17 cellular contexts compared by ENCODE assay signal in the genomic region with DNA sequence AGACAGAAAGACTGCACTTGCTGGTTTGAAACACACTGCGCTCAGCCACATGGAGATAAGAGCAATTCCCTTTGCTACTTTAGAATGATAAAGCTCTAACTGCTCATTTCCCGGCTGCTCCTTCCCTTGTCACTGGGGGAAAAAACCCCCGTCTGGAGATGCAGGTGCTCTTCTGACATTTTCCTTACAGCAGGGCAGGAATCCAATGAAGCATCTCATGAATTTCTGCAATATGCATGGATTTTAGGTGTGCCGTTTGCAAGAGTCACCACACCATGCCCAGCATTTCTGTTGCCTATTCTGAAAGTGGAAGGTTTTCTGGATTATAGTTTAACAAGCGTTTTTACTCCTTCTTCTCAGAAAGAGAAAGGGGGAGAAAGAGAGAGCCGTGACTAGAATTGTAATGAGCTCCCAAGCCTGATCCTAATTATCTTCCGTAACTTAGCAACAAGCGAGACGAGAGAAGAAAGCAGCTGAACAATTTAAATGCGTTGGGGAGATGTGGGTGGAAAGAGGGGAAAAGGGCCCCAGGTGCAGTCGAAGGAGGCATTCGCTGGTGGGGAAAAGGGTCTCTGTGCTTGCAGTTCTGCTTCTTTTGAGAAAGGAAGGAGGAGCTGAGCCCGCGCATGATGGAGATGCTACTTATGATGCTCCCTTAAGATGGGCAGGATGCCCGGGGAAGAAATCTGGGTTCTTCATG.
A peak's percentile ranks its signal among the peaks of the same experiment; 100 is the strongest.
DNase-seq lines count a peak whose midpoint lies in the region; ATAC-seq and TF ChIP-seq lines count a peak whose summit lies in the region.
"Had no signal": no experiment of that assay in that cellular context is flagged by ENCODE, and none has a peak within 500 bp of the region (broad histone marks: within the 10 kb centered on the region; RNA-seq: fewer than 3 reads in every experiment).

No MANE protein-coding gene starts in this region.

- H3K36me3 Mint-ChIP-seq in neural crest cell (ENCODE audit: low read depth) (no peaks in the 10 kb centered on the region), chondrocyte (ENCODE audit: low read depth) (peaks cover 1% of the 10 kb centered on the region)
- H3K36me3 Mint-ChIP-seq: activated naive CD4-positive, alpha-beta T cell treated with anti-CD3 and anti-CD28 coated beads, Interleukin-2, amount 50 U/mL, for 72 hours; natural killer cell treated with Interleukin-12 subunit alpha and Interleukin-12 subunit beta and Interleukin-15 and Interleukin-18, amount 100 ng/mL, for 72 hours had no signal

- H3K4me3 Mint-ChIP-seq in neural crest cell (peak overlapping the region; percentile 56), chondrocyte (ENCODE audit: unreplicated experiment) (no peak overlapping the region)
- H3K4me3 Mint-ChIP-seq: natural killer cell treated with Interleukin-12 subunit alpha and Interleukin-12 subunit beta and Interleukin-15 and Interleukin-18, amount 100 ng/mL, for 72 hours had no signal

- no peak overlapping the region for H3K9ac ChIP-seq in endocrine pancreas (ENCODE audit: control insufficient read depth, insufficient read depth, low read length)

- no peak overlapping the region for H3K27ac ChIP-seq in effector memory CD4-positive, alpha-beta T cell (ENCODE audit: insufficient read depth, low read length, poor library complexity, severe bottlenecking)
- H3K27ac ChIP-seq: heart right ventricle had no signal

- H3K27me3 ChIP-seq in endocrine pancreas (ENCODE audit: control insufficient read depth, insufficient read depth, low read length) = no peaks in the 10 kb centered on the region
- H3K27me3 ChIP-seq in effector memory CD4-positive, alpha-beta T cell (replicated peaks; ENCODE audit: control insufficient read depth, insufficient read depth, low read length, poor library complexity, severe bottlenecking) = no peaks in the 10 kb centered on the region
- H3K27me3 ChIP-seq: heart right ventricle had no signal

- H3K4me1 Mint-ChIP-seq in neural crest cell (peaks cover 83% of the 10 kb centered on the region), chondrocyte (ENCODE audit: low read depth) (peaks cover 9% of the 10 kb centered on the region)

- DNase-seq in DMS 273 (lab: John Stamatoyannopoulos, UW; ENCODE audit: unreplicated experiment) = peak; percentile 65
- DNase-seq in NCI-H2227 (lab: John Stamatoyannopoulos, UW; ENCODE audit: unreplicated experiment) = peak; percentile 87
- DNase-seq in neural crest cell (ENCODE audit: low read depth, low spot score) = peak; percentile 28
- no peak for DNase-seq in chondrocyte (ENCODE audit: low spot score)
- DNase-seq in mesenteric fat pad (ENCODE audit: low spot score) = no peak
- no peak for DNase-seq in effector memory CD4-positive, alpha-beta T cell
- DNase-seq: activated CD8-positive, alpha-beta memory T cell treated with anti-CD3 and anti-CD28 coated beads, Interleukin-2, amount 50 U/mL, for 4 hours; Caco-2; central memory CD4-positive, alpha-beta T cell; heart right ventricle; left ventricle myocardium superior; NCI-H2171; small intestine had no signal

- no peaks in the 10 kb centered on the region for H3K9me3 ChIP-seq in endocrine pancreas (ENCODE audit: control insufficient read depth, low read length)
- no peaks in the 10 kb centered on the region for H3K9me3 ChIP-seq in effector memory CD4-positive, alpha-beta T cell (ENCODE audit: control insufficient read depth, low read length)
- H3K9me3 ChIP-seq: Caco-2, heart right ventricle had no signal

- ATAC-seq in HG02763 (IDR thresholded peaks at IDR 0.05; ENCODE audit: unreplicated experiment) = no peak
- ATAC-seq: activated naive CD4-positive, alpha-beta T cell treated with anti-CD3 and anti-CD28 coated beads, Interleukin-2, amount 50 U/mL, for 72 hours; heart right ventricle; left ventricle myocardium superior; natural killer cell treated with Interleukin-12 subunit alpha and Interleukin-12 subunit beta and Interleukin-15 and Interleukin-18, amount 100 ng/mL, for 72 hours had no signal

- H3K27me3 Mint-ChIP-seq in neural crest cell (ENCODE audit: low read depth) (no peaks in the 10 kb centered on the region), chondrocyte (ENCODE audit: low read depth) (peaks cover 24% of the 10 kb centered on the region)

- no peaks in the 10 kb centered on the region for H3K9me3 Mint-ChIP-seq in neural crest cell
- H3K9me3 Mint-ChIP-seq in chondrocyte (ENCODE audit: low read depth) = no peaks in the 10 kb centered on the region
- H3K9me3 Mint-ChIP-seq: activated naive CD4-positive, alpha-beta T cell treated with anti-CD3 and anti-CD28 coated beads, Interleukin-2, amount 50 U/mL, for 72 hours; natural killer cell treated with Interleukin-12 subunit alpha and Interleukin-12 subunit beta and Interleukin-15 and Interleukin-18, amount 100 ng/mL, for 72 hours had no signal

- no peaks in the 10 kb centered on the region for H3K36me3 ChIP-seq in endocrine pancreas (ENCODE audit: control insufficient read depth, insufficient read depth, low read length)
- no peaks in the 10 kb centered on the region for H3K36me3 ChIP-seq in effector memory CD4-positive, alpha-beta T cell (ENCODE audit: control insufficient read depth, insufficient read depth, low read length)
- H3K36me3 ChIP-seq: heart right ventricle had no signal

- peak overlapping the region; percentile 77 for H3K27ac Mint-ChIP-seq in neural crest cell (ENCODE audit: unreplicated experiment)
- H3K27ac Mint-ChIP-seq in chondrocyte (ENCODE audit: unreplicated experiment) = no peak overlapping the region
- H3K27ac Mint-ChIP-seq: activated naive CD4-positive, alpha-beta T cell treated with anti-CD3 and anti-CD28 coated beads, Interleukin-2, amount 50 U/mL, for 72 hours; natural killer cell treated with Interleukin-12 subunit alpha and Interleukin-12 subunit beta and Interleukin-15 and Interleukin-18, amount 100 ng/mL, for 72 hours had no signal

- no peak for TF ChIP-seq CTCF in neural crest cell (conservative IDR thresholded peaks at IDR 0.05)
- TF ChIP-seq CTCF in chondrocyte (IDR thresholded peaks at IDR 0.05) = no peak

- peak overlapping the region; percentile 60 for H3K4me3 ChIP-seq in endocrine pancreas (ENCODE audit: control insufficient read depth, insufficient read depth, low read length)
- H3K4me3 ChIP-seq in effector memory CD4-positive, alpha-beta T cell (ENCODE audit: insufficient read depth, low read depth, low read length, poor library complexity, severe bottlenecking) = no peak overlapping the region
- H3K4me3 ChIP-seq: heart right ventricle had no signal

- H3K4me1 ChIP-seq in endocrine pancreas (ENCODE audit: control insufficient read depth, insufficient read depth, low read length) = no peaks in the 10 kb centered on the region
- no peaks in the 10 kb centered on the region for H3K4me1 ChIP-seq in effector memory CD4-positive, alpha-beta T cell (ENCODE audit: control insufficient read depth, insufficient read depth, low read length, poor library complexity, severe bottlenecking)
- H3K4me1 ChIP-seq: Caco-2 had no signal

Comparison
In these comparisons a context has a peak if more than half of its experiments do, and no peak if none do; other contexts are left out.
1. DNase-seq: peak in DMS 273 (single experiment), NCI-H2227 (single experiment) and neural crest cell (single experiment); none in chondrocyte (single experiment), mesenteric fat pad (single experiment) and effector memory CD4-positive, alpha-beta T cell (0 of 3).